ENCODE assay signal across 8 cellular contexts in genomic region chr4:26583865-26584652, GRCh38. TPM values are rescaled to one million over a fixed set of nuclear protein-coding genes. Genes with fewer than 3 reads are reported as not detected.
DNase-seq lines count a peak whose midpoint lies in the region; ATAC-seq and TF ChIP-seq lines count a peak whose summit lies in the region.

TBC1D19 (plus strand) TSS chr4:26584084; CDS start chr4:26584194, 110 bp downstream.

- no peaks in the 10 kb centered on the region for H3K27me3 ChIP-seq in BLaER1 treated with 17β-estradiol and CSF1 and Interleukin-3, amounts not matched to agents 10 nM and 100 nM
- H3K27me3 ChIP-seq in left lung, result no peaks in the 10 kb centered on the region

- CTCF ChIA-PET in activated CD4-positive, alpha-beta T cell treated with anti-CD3 and anti-CD28 coated beads, Interleukin-2, amount 10 ng/mL, durations not matched to agents 7 days and 5 days (lab: Charles Lee), result interaction anchor here (0.6 to 1.5 kb wide), 6 partner anchors 12 to 1661 kb away, joined by 3 to 5 read pairs (median 3); no protein-coding TSS in a partner anchor

- no peak for TF ChIP-seq CTCF in left lung (IDR thresholded peaks at IDR 0.05)

- peak within 1 kb of the TSS in 10 of 11 experiments; percentile 29 to 76 (median 63); a peak in 20 of 22 replicates for H3K27ac ChIP-seq in BLaER1 treated with 17β-estradiol and CSF1 and Interleukin-3, amounts not matched to agents 10 nM and 100 nM
- H3K27ac ChIP-seq in left lung, result peak within 1 kb of the TSS; percentile 73 to 78

- H3K36me3 ChIP-seq in BLaER1 treated with 17β-estradiol and CSF1 and Interleukin-3, amounts not matched to agents 10 nM and 100 nM, result no peaks in the 10 kb centered on the region; a peak in 1 of 22 replicates
- H3K36me3 ChIP-seq in left lung, result no peaks in the 10 kb centered on the region

- H3K4me2 ChIP-seq in BLaER1 treated with 17β-estradiol and CSF1 and Interleukin-3, amounts not matched to agents 10 nM and 100 nM, result peak within 1 kb of the TSS; percentile 73 to 96 (median 86)

- POLR2A ChIA-PET in activated CD4-positive, alpha-beta T cell treated with anti-CD3 and anti-CD28 coated beads, Interleukin-2, amount 10 ng/mL, durations not matched to agents 7 days and 5 days (lab: Charles Lee), result interaction anchor here (0.9 kb wide), 1 partner anchor 15 kb away, joined by 3 read pairs; no protein-coding TSS in a partner anchor

- no peaks in the 10 kb centered on the region for H3K9me3 ChIP-seq in BLaER1 treated with 17β-estradiol and CSF1 and Interleukin-3, amounts not matched to agents 10 nM and 100 nM (replicated peaks in 1 of 11)
- H3K9me3 ChIP-seq in left lung, result no peaks in the 10 kb centered on the region

- peak within 1 kb of the TSS; percentile 63 to 82 (median 79) for H3K9ac ChIP-seq in BLaER1 treated with 17β-estradiol and CSF1 and Interleukin-3, amounts not matched to agents 10 nM and 100 nM

- no peaks in the 10 kb centered on the region for H3K36me3 Mint-ChIP-seq in activated CD4-positive, alpha-beta T cell treated with anti-CD3 and anti-CD28 coated beads, Interleukin-2, amount 10 ng/mL, durations not matched to agents 7 days and 5 days (ENCODE audit: low read depth)

- ATAC-seq in GM19328 (IDR thresholded peaks at IDR 0.05; ENCODE audit: unreplicated experiment) (peak; percentile 99), HG03469 (IDR thresholded peaks at IDR 0.05; ENCODE audit: unreplicated experiment) (peak; percentile 99), left lung (peak; percentile 100)

- peaks cover 32% of the 10 kb centered on the region for H3K4me1 Mint-ChIP-seq in activated CD4-positive, alpha-beta T cell treated with anti-CD3 and anti-CD28 coated beads, Interleukin-2, amount 10 ng/mL, durations not matched to agents 7 days and 5 days

- H3K27me3 Mint-ChIP-seq in activated CD4-positive, alpha-beta T cell treated with anti-CD3 and anti-CD28 coated beads, Interleukin-2, amount 10 ng/mL, durations not matched to agents 7 days and 5 days, result no peaks in the 10 kb centered on the region

- peak within 1 kb of the TSS; percentile 89 for H3K27ac Mint-ChIP-seq in activated CD4-positive, alpha-beta T cell treated with anti-CD3 and anti-CD28 coated beads, Interleukin-2, amount 10 ng/mL, durations not matched to agents 7 days and 5 days

- H4K20me1 ChIP-seq in BLaER1 treated with 17β-estradiol and CSF1 and Interleukin-3, amounts not matched to agents 10 nM and 100 nM, result no peaks in the 10 kb centered on the region

- no peaks in the 10 kb centered on the region for H3K9me3 Mint-ChIP-seq in activated CD4-positive, alpha-beta T cell treated with anti-CD3 and anti-CD28 coated beads, Interleukin-2, amount 10 ng/mL, durations not matched to agents 7 days and 5 days

- DNase-seq in NCI-H526 (lab: John Stamatoyannopoulos, UW) (peak; percentile 93 to 94), dedifferentiated amniotic fluid mesenchymal stem cell (ENCODE audit: extremely low spot score) (peak; percentile 89), left lung (peak; percentile 89 to 93)
- DNase-seq in activated CD4-positive, alpha-beta T cell treated with anti-CD3 and anti-CD28 coated beads, Interleukin-2, amount 10 ng/mL, durations not matched to agents 7 days and 5 days, result peak; percentile 89
- peak; percentile 88 to 89 for DNase-seq in stimulated activated CD4-positive, alpha-beta T cell treated with anti-CD3 and anti-CD28 coated beads, Interleukin-2, amount 100 ng/mL, for 48 hours

- peak within 1 kb of the TSS; percentile 95 for H3K4me3 Mint-ChIP-seq in activated CD4-positive, alpha-beta T cell treated with anti-CD3 and anti-CD28 coated beads, Interleukin-2, amount 10 ng/mL, durations not matched to agents 7 days and 5 days

- peak within 1 kb of the TSS; percentile 66 to 86 (median 76) for H3K4me3 ChIP-seq in BLaER1 treated with 17β-estradiol and CSF1 and Interleukin-3, amounts not matched to agents 10 nM and 100 nM
- peak within 1 kb of the TSS; percentile 63 to 83 for H3K4me3 ChIP-seq in left lung

- H3K4me1 ChIP-seq in BLaER1 treated with 17β-estradiol and CSF1 and Interleukin-3, amounts not matched to agents 10 nM and 100 nM, result peaks cover 17 to 28% (median 24%) of the 10 kb centered on the region in 10 experiments; a peak in 19 of 20 replicates
- peaks cover 8 to 16% of the 10 kb centered on the region in 2 donors for H3K4me1 ChIP-seq in left lung

- intact Hi-C loops in left lung (cut with DNase I), result no loop called here

RNA-seq across cellular contexts. Expression of gene TBC1D19, which starts in this region (rescaled TPM):
- total RNA-seq in activated CD4-positive, alpha-beta T cell treated with anti-CD3 and anti-CD28 coated beads, Interleukin-2, amount 10 ng/mL, durations not matched to agents 7 days and 5 days, result 1 to 10 TPM; 4.4 to 5.2 TPM
- total RNA-seq in left lung, result 10 to 100 TPM in 1 of 2 donors, 1 to 10 TPM in 1; 9.5 to 14.3 TPM

Comparison
In these comparisons a context has a peak if more than half of its experiments do, and no peak if none do; other contexts are left out.
1. Peak in every context shown above with its lines: DNase-seq, ATAC-seq, H3K4me3 ChIP-seq and H3K27ac ChIP-seq.